Comparison of ENCODE assay signal across 8 cellular contexts in the genomic region with DNA sequence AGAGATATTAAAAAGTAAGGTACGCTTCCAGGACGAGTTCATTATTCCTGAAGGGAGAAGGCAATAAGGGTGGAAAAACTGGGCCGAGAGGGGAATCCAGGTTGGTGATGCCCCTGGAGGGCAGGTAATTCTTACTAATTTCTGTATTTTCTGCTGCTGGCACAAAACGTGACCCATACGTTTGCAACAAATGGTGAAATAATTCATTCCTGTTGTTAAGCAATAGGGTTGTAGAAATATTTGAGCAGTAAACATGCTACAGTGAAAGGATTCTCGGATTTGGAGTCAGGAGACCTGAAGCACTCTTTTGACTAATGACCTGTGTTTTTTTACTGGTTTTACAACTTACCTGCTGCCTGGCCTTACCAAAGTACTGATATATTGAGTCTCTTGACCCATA. TPM values are rescaled to one million over a fixed set of nuclear protein-coding genes. Genes with fewer than 3 reads are reported as not detected.
DNase-seq lines count a peak whose midpoint lies in the region; ATAC-seq and TF ChIP-seq lines count a peak whose summit lies in the region.

No MANE protein-coding gene starts in this region.

- H3K9me3 Mint-ChIP-seq in activated naive CD4-positive, alpha-beta T cell treated with anti-CD3 and anti-CD28 coated beads for 36 hours: no peaks in the 10 kb centered on the region
- H3K9me3 Mint-ChIP-seq in brain: no peaks in the 10 kb centered on the region

- peaks cover 22 to 44% (median 31%) of the 10 kb centered on the region in 4 donors for H3K4me1 ChIP-seq in upper lobe of left lung

- no peaks in the 10 kb centered on the region for H3K9me3 ChIP-seq in upper lobe of left lung

- TF ChIP-seq EP300 in upper lobe of left lung (IDR thresholded peaks at IDR 0.05): no peak

- 11 to 12% methylated on average over 6 of the region's 6 CpGs for WGBS in upper lobe of left lung, 2 donors

- CTCF ChIA-PET in activated naive CD4-positive, alpha-beta T cell treated with anti-CD3 and anti-CD28 coated beads for 36 hours (lab: Charles Lee): interaction anchor here (1.0 kb wide), 1 partner anchor 288 kb away, joined by 3 read pairs; no protein-coding TSS in a partner anchor

- no peaks in the 10 kb centered on the region for H3K27me3 Mint-ChIP-seq in activated naive CD4-positive, alpha-beta T cell treated with anti-CD3 and anti-CD28 coated beads for 36 hours (ENCODE audit: low read depth)
- peaks cover 15% of the 10 kb centered on the region for H3K27me3 Mint-ChIP-seq in brain

- H3K4me3 Mint-ChIP-seq in activated naive CD4-positive, alpha-beta T cell treated with anti-CD3 and anti-CD28 coated beads for 36 hours: peak overlapping the region; percentile 95
- H3K4me3 Mint-ChIP-seq in brain: peak overlapping the region; percentile 95 to 99 (median 98)

- peaks cover 19% of the 10 kb centered on the region for H3K36me3 Mint-ChIP-seq in activated naive CD4-positive, alpha-beta T cell treated with anti-CD3 and anti-CD28 coated beads for 36 hours (ENCODE audit: low read depth)
- H3K36me3 Mint-ChIP-seq in brain: peaks cover 27% of the 10 kb centered on the region

- H3K27ac ChIP-seq in upper lobe of left lung: peak overlapping the region; percentile 87 to 94 (median 92)

- H3K27ac Mint-ChIP-seq in activated naive CD4-positive, alpha-beta T cell treated with anti-CD3 and anti-CD28 coated beads for 36 hours: peak overlapping the region; percentile 95
- H3K27ac Mint-ChIP-seq in brain: peak overlapping the region; percentile 76 to 98 (median 93)

- no peaks in the 10 kb centered on the region for H3K27me3 ChIP-seq in upper lobe of left lung

- H3K36me3 ChIP-seq in upper lobe of left lung: peaks cover 0 to 37% (median 19%) of the 10 kb centered on the region in 4 donors

- ATAC-seq in upper lobe of left lung (ENCODE audit: low FRiP score in 2 of 2): no peak
- no peak for ATAC-seq in GM18870 (IDR thresholded peaks at IDR 0.05; ENCODE audit: unreplicated experiment)

- TF ChIP-seq CTCF in brain (conservative IDR thresholded peaks at IDR 0.05): no peak
- no peak for TF ChIP-seq CTCF in upper lobe of left lung (IDR thresholded peaks at IDR 0.05)

- H3K4me3 ChIP-seq in upper lobe of left lung: peak overlapping the region; percentile 71 to 80 (median 75)

- TF ChIP-seq POLR2A in upper lobe of left lung (IDR thresholded peaks at IDR 0.05): no peak

- peaks cover 43% of the 10 kb centered on the region for H3K4me1 Mint-ChIP-seq in activated naive CD4-positive, alpha-beta T cell treated with anti-CD3 and anti-CD28 coated beads for 36 hours (ENCODE audit: low read depth)
- peaks cover 50% of the 10 kb centered on the region for H3K4me1 Mint-ChIP-seq in brain

- no peak for DNase-seq in activated naive CD4-positive, alpha-beta T cell treated with anti-CD3 and anti-CD28 coated beads for 36 hours
- DNase-seq in activated naive CD4-positive, alpha-beta T cell treated with anti-CD3 and anti-CD28 coated beads, Interleukin-2, amount 50 U/mL, for 16 hours: no peak
- DNase-seq in medulla oblongata (ENCODE audit: extremely low spot score): peak; percentile 6
- no peak for DNase-seq in upper lobe of left lung
- DNase-seq in stimulated activated CD4-positive, alpha-beta T cell treated with anti-CD3 and anti-CD28 coated beads, Interleukin-4, amount 100 ng/mL, for 4 hours: no peak
- no peak for DNase-seq in AG08395 (ENCODE audit: low spot score)

- intact Hi-C loops in activated naive CD4-positive, alpha-beta T cell treated with anti-CD3 and anti-CD28 coated beads for 36 hours (cut with micrococcal nuclease): loop anchor here (1.0 to 5.0 kb wide), 8 partner anchors 37 to 461 kb away; partner anchors contain the start of genes DDIAS, FAM181B and RAB30

RNA-seq across cellular contexts. Expression of gene ANKRD42, which starts 0.7 kb away (rescaled TPM):
- total RNA-seq in activated naive CD4-positive, alpha-beta T cell treated with anti-CD3 and anti-CD28 coated beads for 36 hours: 1 to 10 TPM; 2.3 to 2.7 TPM
- 2.8 TPM for polyA plus RNA-seq in brain (ENCODE audit: insufficient read depth, low read depth, low replicate concordance)
- total RNA-seq in upper lobe of left lung: 10 to 100 TPM; 11.1 to 30.4 (median 15.4) TPM

RNA-seq across cellular contexts. Expression of gene PCF11, which starts 35.9 kb away (rescaled TPM):
- total RNA-seq in activated naive CD4-positive, alpha-beta T cell treated with anti-CD3 and anti-CD28 coated beads for 36 hours: 10 to 100 TPM; 50.3 to 54.1 TPM
- 21.0 TPM for polyA plus RNA-seq in brain (ENCODE audit: insufficient read depth, low read depth, low replicate concordance)
- total RNA-seq in upper lobe of left lung: 100 to 1,000 TPM in 2 of 6 donors, 10 to 100 TPM in 4; 51.2 to 117 (median 58.5) TPM
